Comparison of ENCODE assay signal across 8 cellular contexts in genomic region chr1:234498448-234499118, GRCh38. TPM values are rescaled to one million over a fixed set of nuclear protein-coding genes. Genes with fewer than 3 reads are reported as not detected.
DNase-seq lines count a peak whose midpoint lies in the region; ATAC-seq and TF ChIP-seq lines count a peak whose summit lies in the region.

No MANE protein-coding gene starts in this region.

- ATAC-seq in HG02840 (IDR thresholded peaks at IDR 0.05; ENCODE audit: low FRiP score, unreplicated experiment): no peak
- no peak for ATAC-seq in HG03439 (IDR thresholded peaks at IDR 0.05; ENCODE audit: unreplicated experiment)

- H3K9me3 ChIP-seq in mammary epithelial cell (replicated peaks; ENCODE audit: insufficient read depth, low read length) (no peaks in the 10 kb centered on the region), muscle layer of colon (ENCODE audit: low read length) (no peaks in the 10 kb centered on the region)
- no peaks in the 10 kb centered on the region for H3K9me3 ChIP-seq in effector memory CD4-positive, alpha-beta T cell (ENCODE audit: control insufficient read depth, low read length)

- H3K36me3 ChIP-seq in KMS-11 (ENCODE audit: insufficient read depth) (no peaks in the 10 kb centered on the region), mammary epithelial cell (ENCODE audit: insufficient read depth, low read length) (no peaks in the 10 kb centered on the region), muscle layer of colon (ENCODE audit: insufficient read depth, low read length) (no peaks in the 10 kb centered on the region)
- no peaks in the 10 kb centered on the region for H3K36me3 ChIP-seq in effector memory CD4-positive, alpha-beta T cell (ENCODE audit: control insufficient read depth, insufficient read depth, low read length)

- H3K4me1 ChIP-seq in KMS-11 (ENCODE audit: low read depth, poor library complexity, severe bottlenecking) (peaks cover 59% of the 10 kb centered on the region), mammary epithelial cell (ENCODE audit: insufficient read depth, low read length) (peaks cover 38% of the 10 kb centered on the region), muscle layer of colon (ENCODE audit: insufficient read depth, low read length) (peaks cover 25% of the 10 kb centered on the region)
- H3K4me1 ChIP-seq in effector memory CD4-positive, alpha-beta T cell (ENCODE audit: control insufficient read depth, insufficient read depth, low read length, poor library complexity, severe bottlenecking): no peaks in the 10 kb centered on the region

- dilution Hi-C loops in mammary epithelial cell (cut with HindIII; ENCODE audit: low sequenced_read_pairs): loop anchor here (5.0 kb wide), 1 partner anchor 574 kb away; no protein-coding TSS in a partner anchor

- no TSS peak for BruUV-seq in mammary epithelial cell (replicated peaks; lab: Mats Ljungman, UMichigan)

- H3K4me2 ChIP-seq in KMS-11 (peak overlapping the region; percentile 62), mammary epithelial cell (ENCODE audit: insufficient read depth, low read depth, low read length) (peak overlapping the region; percentile 71)

- CTCF ChIA-PET in mammary epithelial cell (lab: Charles Lee; ENCODE audit: low non-redundant PET): no interaction called here

- no peak overlapping the region for H3K4me3 ChIP-seq in KMS-11 (IDR thresholded peaks at IDR 0.05; ENCODE audit: insufficient read depth, low read depth, low read length)
- H3K4me3 ChIP-seq in mammary epithelial cell (replicated peaks in 1 of 3; ENCODE audit: insufficient read depth in 1 of 3, low read depth in 2 of 3, low read length in 3 of 3): no peak overlapping the region
- peak overlapping the region in 1 of 2 donors; percentile 40 for H3K4me3 ChIP-seq in muscle layer of colon (ENCODE audit: low read depth in 1 of 2, low read length in 2 of 2)
- no peak overlapping the region for H3K4me3 ChIP-seq in effector memory CD4-positive, alpha-beta T cell (ENCODE audit: insufficient read depth, low read depth, low read length, poor library complexity, severe bottlenecking)

- intact Hi-C loops in mammary epithelial cell (cut with micrococcal nuclease): loop anchor here (1.0 to 5.0 kb wide), 12 partner anchors 35 to 1004 kb away; partner anchors contain the start of gene B3GALNT2

- H3K27ac ChIP-seq in 22Rv1 (peak overlapping the region; percentile 31; the same call in 1 of the 2 replicates), KMS-11 (no peak overlapping the region), mammary epithelial cell (ENCODE audit: insufficient read depth, low read depth, low read length) (peak overlapping the region; percentile 90), muscle layer of colon (ENCODE audit: low read depth, low read length) (peak overlapping the region; percentile 85)
- no peak overlapping the region for H3K27ac ChIP-seq in effector memory CD4-positive, alpha-beta T cell (ENCODE audit: insufficient read depth, low read length, poor library complexity, severe bottlenecking)

- H3K9ac ChIP-seq in KMS-11: peak overlapping the region; percentile 12; the same call in 1 of the 2 replicates
- H3K9ac ChIP-seq in mammary epithelial cell (ENCODE audit: insufficient read depth, low read length): peak overlapping the region; percentile 8
- no peak overlapping the region for H3K9ac ChIP-seq in muscle layer of colon (ENCODE audit: low read length)

- TF ChIP-seq CTCF in 22Rv1 (IDR thresholded peaks at IDR 0.05): no peak
- TF ChIP-seq CTCF in KMS-11 (conservative IDR thresholded peaks at IDR 0.05; ENCODE audit: low read depth, low read length): no peak
- no peak for TF ChIP-seq CTCF in mammary epithelial cell (conservative IDR thresholded peaks at IDR 0.05 in 1 of 2, IDR thresholded peaks at IDR 0.05 in 1 of 2; ENCODE audit: extremely low read depth in 1 of 2, insufficient read depth in 1 of 2, low read depth in 1 of 2, low read length in 2 of 2)

- H4K20me1 ChIP-seq in KMS-11 (ENCODE audit: insufficient read depth): no peaks in the 10 kb centered on the region
- no peaks in the 10 kb centered on the region for H4K20me1 ChIP-seq in mammary epithelial cell (ENCODE audit: insufficient read depth, low read length)

- H3K27me3 ChIP-seq in KMS-11 (ENCODE audit: insufficient read depth, low read depth) (no peaks in the 10 kb centered on the region), mammary epithelial cell (ENCODE audit: insufficient read depth, low read length) (no peaks in the 10 kb centered on the region), muscle layer of colon (ENCODE audit: control insufficient read depth in 1 of 2, insufficient read depth in 2 of 2, low read length in 2 of 2) (no peaks in the 10 kb centered on the region)
- H3K27me3 ChIP-seq in effector memory CD4-positive, alpha-beta T cell (replicated peaks; ENCODE audit: control insufficient read depth, insufficient read depth, low read length, poor library complexity, severe bottlenecking): no peaks in the 10 kb centered on the region

- DNase-seq in mammary epithelial cell (peak; percentile 18), DMS53 treated with DMSO at 0.1 percent for 48 hours (lab: John Stamatoyannopoulos, UW; ENCODE audit: unreplicated experiment) (no peak)
- no peak for DNase-seq in effector memory CD4-positive, alpha-beta T cell

- H3K79me2 ChIP-seq in KMS-11 (ENCODE audit: insufficient read depth, low read depth) (no peaks in the 10 kb centered on the region), mammary epithelial cell (ENCODE audit: insufficient read depth, low read length) (no peaks in the 10 kb centered on the region)

- H2AFZ ChIP-seq in KMS-11 (ENCODE audit: low read depth) (peak overlapping the region; percentile 87), mammary epithelial cell (ENCODE audit: low read depth, low read length) (peak overlapping the region; percentile 92)

- 41% methylated on average over 9 of the region's 9 CpGs for WGBS in mammary epithelial cell (ENCODE audit: low coverage, missing lambda C conversion rate)

- in situ Hi-C loops in mammary epithelial cell (cut with MboI; ENCODE audit: low sequenced_read_pairs in 2 of 2): loop anchor here (5.0 to 25.0 kb wide), 5 partner anchors 99 to 914 kb away; no protein-coding TSS in a partner anchor

RNA-seq across cellular contexts. Expression of gene TARBP1, which starts 19.6 kb away (rescaled TPM):
- 10 to 100 TPM; 16.1 to 18.0 TPM for total RNA-seq in mammary epithelial cell
- 17.8 TPM for polyA plus RNA-seq in mammary epithelial cell
- polyA minus RNA-seq in mammary epithelial cell: 32.8 TPM

Comparison
In these comparisons a context has a peak if more than half of its experiments do, and no peak if none do; other contexts are left out.
1. H3K27ac ChIP-seq: peak in 22Rv1 (single experiment), mammary epithelial cell (single experiment) and muscle layer of colon (single experiment); none in KMS-11 (single experiment) and effector memory CD4-positive, alpha-beta T cell (single experiment).